Comparison of ENCODE assay signal across 8 cellular contexts in the genomic region with DNA sequence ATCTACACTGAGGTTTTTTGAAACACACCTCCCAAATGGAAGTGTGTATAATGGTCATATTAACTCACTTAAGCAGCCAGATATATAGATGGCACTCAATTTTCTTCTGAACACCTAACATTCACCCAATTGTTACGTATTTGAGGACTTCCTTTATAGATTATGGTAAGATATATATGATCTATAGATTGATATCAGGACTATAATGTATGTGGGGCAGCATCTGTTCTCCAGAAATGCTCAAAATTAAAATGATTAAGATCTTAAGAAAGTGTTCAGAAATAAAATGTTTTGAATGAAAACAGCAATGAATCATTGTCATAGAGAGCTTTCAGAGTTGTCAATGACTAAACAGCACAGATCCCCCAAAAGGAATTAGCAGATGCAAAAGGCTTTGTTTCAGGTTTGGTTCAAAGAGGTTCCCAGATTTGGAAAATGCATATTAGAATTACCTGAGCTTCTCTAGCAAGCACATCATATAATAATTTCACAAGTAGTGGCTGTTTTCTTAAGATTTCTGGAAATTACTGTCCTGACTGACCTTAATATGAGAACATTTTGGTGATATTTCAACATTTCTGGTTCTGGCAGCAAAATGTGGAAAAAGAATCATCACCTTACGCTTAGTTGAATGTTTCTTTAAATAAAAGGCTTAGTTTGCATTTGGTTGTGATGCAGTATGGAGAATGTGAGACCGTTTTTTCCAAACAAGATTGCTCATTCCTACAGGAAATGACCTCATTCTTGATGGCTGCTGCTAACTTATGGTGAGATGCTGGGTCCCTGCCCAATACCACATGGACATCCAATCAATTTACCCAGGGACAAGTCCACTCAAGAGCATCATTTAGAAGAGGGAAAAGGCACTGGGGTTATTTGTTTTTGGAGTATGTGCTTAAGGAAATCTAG. TPM values are rescaled to one million over a fixed set of nuclear protein-coding genes. Genes with fewer than 3 reads are reported as not detected.
DNase-seq lines count a peak whose midpoint lies in the region; TF ChIP-seq lines count a peak whose summit lies in the region.

No MANE protein-coding gene starts in this region.

- H3K27ac ChIP-seq in BLaER1 treated with 17β-estradiol and CSF1 and Interleukin-3, amounts not matched to agents 10 nM and 100 nM, result peak overlapping the region; percentile 92 to 100 (median 96)
- no peak overlapping the region for H3K27ac ChIP-seq in OCI-LY7 (ENCODE audit: low read depth, low read length, poor library complexity, severe bottlenecking)

- BruUV-seq in OCI-LY7 (replicated peaks; lab: Mats Ljungman, UMichigan), result no TSS peak

- CTCF ChIA-PET in GM10248 (lab: Yijun Ruan, JAX), result interaction anchor here (1.7 to 3.1 kb wide), 6 partner anchors 9 to 315 kb away, joined by 5 to 16 read pairs (median 9); a partner anchor contains a TSS
- CTCF ChIA-PET in OCI-LY7 (lab: Charles Lee; ENCODE audit: unreplicated experiment), result interaction anchor here (0.6 to 1.4 kb wide), 2 partner anchors 9 to 91 kb away, joined by 4 to 11 read pairs; partner anchors contain the start of gene REV3L

- H3K27me3 Mint-ChIP-seq in nephron (ENCODE audit: low read depth), result no peaks in the 10 kb centered on the region

- H3K9me3 ChIP-seq in BLaER1 treated with 17β-estradiol and CSF1 and Interleukin-3, amounts not matched to agents 10 nM and 100 nM (replicated peaks in 1 of 11), result peaks cover 0 to 16% (median 6%) of the 10 kb centered on the region in 11 experiments; a peak in 10 of 22 replicates
- H3K9me3 ChIP-seq in OCI-LY7 (ENCODE audit: low read length), result no peaks in the 10 kb centered on the region

- H3K9me3 Mint-ChIP-seq in nephron, result no peaks in the 10 kb centered on the region

- H3K4me3 Mint-ChIP-seq in nephron, result no peak overlapping the region

- peak overlapping the region; percentile 41 to 82 (median 72); a peak in 20 of 22 replicates for H3K9ac ChIP-seq in BLaER1 treated with 17β-estradiol and CSF1 and Interleukin-3, amounts not matched to agents 10 nM and 100 nM

- TF ChIP-seq CTCF in choroid plexus epithelial cell (conservative IDR thresholded peaks at IDR 0.05; ENCODE audit: low read depth, low read length), result no peak
- TF ChIP-seq CTCF in nephron (IDR thresholded peaks at IDR 0.05; ENCODE audit: unreplicated experiment in 3 of 3), result no peak
- TF ChIP-seq CTCF in GM10248 (IDR thresholded peaks at IDR 0.05; ENCODE audit: control extremely low read depth, extremely low read depth, low read depth, missing control alignments), result no peak
- no peak for TF ChIP-seq CTCF in OCI-LY7 (conservative IDR thresholded peaks at IDR 0.05; ENCODE audit: low read length)
- TF ChIP-seq CTCF in GM13977 (IDR thresholded peaks at IDR 0.05; ENCODE audit: extremely low read depth, insufficient read depth, missing control alignments), result no peak

- in situ Hi-C loops in GM13977 (cut with MboI; ENCODE audit: low pct_unique_long_range_greater_than_20kb, low sequenced_read_pairs, unreplicated experiment), result no loop called here

- no peaks in the 10 kb centered on the region for H3K9me2 ChIP-seq in OCI-LY7 (ENCODE audit: insufficient read depth, low read length)

- H3K36me3 ChIP-seq in BLaER1 treated with 17β-estradiol and CSF1 and Interleukin-3, amounts not matched to agents 10 nM and 100 nM, result peaks cover 20 to 95% (median 76%) of the 10 kb centered on the region in 11 experiments
- peaks cover 87% of the 10 kb centered on the region for H3K36me3 ChIP-seq in OCI-LY7 (ENCODE audit: insufficient read depth, low read length)

- POLR2A ChIA-PET in GM10248 (lab: Yijun Ruan, JAX), result no interaction called here
- POLR2A ChIA-PET in OCI-LY7 (lab: Charles Lee), result interaction anchor here (0.6 to 2.7 kb wide), 3 partner anchors 9 to 277 kb away, joined by 3 to 10 read pairs (median 3); no protein-coding TSS in a partner anchor

- intact Hi-C loops in OCI-LY7 (cut with micrococcal nuclease; ENCODE audit: unreplicated experiment), result no loop called here

- H3K27ac Mint-ChIP-seq in nephron, result peak overlapping the region; percentile 82 to 97 (median 89)

- H3K79me2 ChIP-seq in OCI-LY7 (ENCODE audit: insufficient read depth, low read depth, low read length), result no peaks in the 10 kb centered on the region

- no peaks in the 10 kb centered on the region for H3K27me3 ChIP-seq in BLaER1 treated with 17β-estradiol and CSF1 and Interleukin-3, amounts not matched to agents 10 nM and 100 nM

- DNase-seq in NCI-H2029 (lab: John Stamatoyannopoulos, UW) (peak; percentile 92), choroid plexus epithelial cell (ENCODE audit: low read depth) (peak; percentile 88), GM10248 (ENCODE audit: extremely low spot score) (no peak), OCI-LY7 (ENCODE audit: low spot score) (no peak), GM13977 (ENCODE audit: low spot score) (no peak)
- DNase-seq in stimulated activated naive CD4-positive, alpha-beta T cell treated with Interleukin-2 at 50 U/mL for 16 hours (lab: John Stamatoyannopoulos, UW), result no peak

- H3K4me1 Mint-ChIP-seq in nephron, result peaks cover 36% of the 10 kb centered on the region

- H3K4me1 ChIP-seq in BLaER1 treated with 17β-estradiol and CSF1 and Interleukin-3, amounts not matched to agents 10 nM and 100 nM, result peaks cover 59 to 84% (median 76%) of the 10 kb centered on the region in 10 experiments
- peaks cover 8% of the 10 kb centered on the region for H3K4me1 ChIP-seq in OCI-LY7 (ENCODE audit: insufficient read depth, low read length, poor library complexity, severe bottlenecking)

- H2AFZ ChIP-seq in OCI-LY7 (ENCODE audit: low read length), result no peak overlapping the region

- peak overlapping the region; percentile 62 to 86 (median 74) for H3K4me2 ChIP-seq in BLaER1 treated with 17β-estradiol and CSF1 and Interleukin-3, amounts not matched to agents 10 nM and 100 nM
- no peak overlapping the region for H3K4me2 ChIP-seq in OCI-LY7 (ENCODE audit: low read length)

- peaks cover 31% of the 10 kb centered on the region for H3K36me3 Mint-ChIP-seq in nephron (ENCODE audit: low read depth)

- H3K4me3 ChIP-seq in BLaER1 treated with 17β-estradiol and CSF1 and Interleukin-3, amounts not matched to agents 10 nM and 100 nM, result peak overlapping the region in 1 of 10 experiments; percentile 32; a peak in 2 of 20 replicates
- H3K4me3 ChIP-seq in choroid plexus epithelial cell (ENCODE audit: low read depth, low read length) (no peak overlapping the region), OCI-LY7 (ENCODE audit: low read depth, low read length, poor library complexity, severe bottlenecking) (no peak overlapping the region)

- no peaks in the 10 kb centered on the region for H4K20me1 ChIP-seq in BLaER1 treated with 17β-estradiol and CSF1 and Interleukin-3, amounts not matched to agents 10 nM and 100 nM
- no peaks in the 10 kb centered on the region for H4K20me1 ChIP-seq in OCI-LY7 (ENCODE audit: insufficient read depth, low read length)

RNA-seq across cellular contexts. Expression of gene TRAF3IP2, which starts 31.5 kb away (rescaled TPM):
- 9.4 and 9.5 TPM in 2 replicates for total RNA-seq in OCI-LY7 (2014; rRNA removed; shearing (Covaris generic))
- total RNA-seq in OCI-LY7 (2022), result 20.3 and 21.9 TPM in 2 replicates

Comparison
In these comparisons a context has a peak if more than half of its experiments do, and no peak if none do; other contexts are left out.
1. DNase-seq: peak in NCI-H2029 (single experiment) and choroid plexus epithelial cell (single experiment); none in stimulated activated naive CD4-positive, alpha-beta T cell treated with Interleukin-2 at 50 U/mL for 16 hours (single experiment), GM10248 (single experiment), OCI-LY7 (single experiment) and GM13977 (single experiment).